In genomic region chr2:10103179-10103578, GRCh38 we compare ENCODE assay signal across 1 cellular context.
TF ChIP-seq lines count a peak whose summit lies in the region.

No MANE protein-coding gene starts in this region.

TF ChIP-seq in K562, 482 proteins besides CTCF, POLR2A, EP300 and RAD21 (continued from another document):
- no peak for TF ChIP-seq PREB (CRISPR knock-in tag; IDR thresholded peaks at IDR 0.05)
- TF ChIP-seq MTA2 (IDR thresholded peaks at IDR 0.05; ENCODE audit: low read depth), result no peak
- peak; percentile 65; the same call in 1 of the 2 replicates for TF ChIP-seq ESRRA (IDR thresholded peaks at IDR 0.05; ENCODE audit: borderline replicate concordance, low read depth)
- TF ChIP-seq REST (CRISPR knock-in tag; IDR thresholded peaks at IDR 0.05; ENCODE audit: low read depth), result no peak
- TF ChIP-seq STAT5B (CRISPR knock-in tag; IDR thresholded peaks at IDR 0.05), result no peak
- no peak for TF ChIP-seq SMAD4 (CRISPR knock-in tag; conservative IDR thresholded peaks at IDR 0.05)
- TF ChIP-seq ZNF395 (CRISPR knock-in tag; IDR thresholded peaks at IDR 0.05), result no peak
- no peak for TF ChIP-seq ZNF184 (CRISPR knock-in tag; IDR thresholded peaks at IDR 0.05)
- no peak for TF ChIP-seq FOXJ2 (tag; IDR thresholded peaks at IDR 0.05)
- no peak for TF ChIP-seq ELF1 (tag; IDR thresholded peaks at IDR 0.05)
